In genomic region chr2:232512557-232512956, GRCh38 we compare ENCODE assay signal across 1 cellular context.
TF ChIP-seq lines count a peak whose summit lies in the region.

No MANE protein-coding gene starts in this region.

TF ChIP-seq in H1, 55 proteins besides CTCF, POLR2A, EP300 and RAD21:
- TF ChIP-seq CREB1 (IDR thresholded peaks at IDR 0.05), result no peak
- no peak for TF ChIP-seq TBP (IDR thresholded peaks at IDR 0.05; ENCODE audit: low read depth, low read length)
- TF ChIP-seq CHD2 (IDR thresholded peaks at IDR 0.05; ENCODE audit: low read length), result no peak
- TF ChIP-seq HDAC6 (IDR thresholded peaks at IDR 0.05; ENCODE audit: low read depth, low read length), result no peak
- TF ChIP-seq MAX (IDR thresholded peaks at IDR 0.05), result no peak
TF ChIP-seq in H1: peak in this region for 0.
